In genomic region chr10:21488954-21489446, GRCh38 we compare ENCODE assay signal across 17 cellular contexts. TPM values are rescaled to one million over a fixed set of nuclear protein-coding genes. Genes with fewer than 3 reads are reported as not detected.
DNase-seq lines count a peak whose midpoint lies in the region; ATAC-seq and TF ChIP-seq lines count a peak whose summit lies in the region.
"Had no signal": no experiment of that assay in that cellular context is flagged by ENCODE, and none has a peak within 500 bp of the region (broad histone marks: within the 10 kb centered on the region; RNA-seq: fewer than 3 reads in every experiment).

No MANE protein-coding gene starts in this region.

- H3K4me3 ChIP-seq in ACC112 (ENCODE audit: low read depth, low read length): no peak overlapping the region
- no peak overlapping the region for H3K4me3 ChIP-seq in GM23248

- no peak for DNase-seq in nephron progenitor cell
- no peak for DNase-seq in NK-92 (lab: John Stamatoyannopoulos, UW; ENCODE audit: unreplicated experiment)
- DNase-seq in caudate nucleus (lab: John Stamatoyannopoulos, UW): no peak
- DNase-seq in GM23248: no peak
- no peak for DNase-seq in iPS-NIHi7 (ENCODE audit: extremely low spot score)
- DNase-seq: ACHN; CD4-positive, CD25-positive, alpha-beta regulatory T cell; DMS79; NCI-H1436; NCI-H2081 treated with DMSO at 0.1 percent for 48 hours; NCI-H526 treated with DMSO at 0.1 percent for 48 hours; NK-92 treated with Interleukin-12 subunit alpha and Interleukin-12 subunit beta, amount 100 ng/mL, for 24 hours; PC-3 had no signal

- H3K27me3 Mint-ChIP-seq in brain: no peaks in the 10 kb centered on the region
- H3K27me3 Mint-ChIP-seq in nephron progenitor cell (ENCODE audit: low read depth, poor library complexity): peaks cover 6% of the 10 kb centered on the region

- H3K9me3 ChIP-seq in GM23248 (ENCODE audit: low read depth): no peaks in the 10 kb centered on the region

- no peak for TF ChIP-seq CTCF in brain (conservative IDR thresholded peaks at IDR 0.05)
- no peak for TF ChIP-seq CTCF in nephron progenitor cell (IDR thresholded peaks at IDR 0.05)

- H3K36me3 Mint-ChIP-seq in brain (no peaks in the 10 kb centered on the region), nephron progenitor cell (ENCODE audit: low read depth) (peaks cover 5% of the 10 kb centered on the region)
- H3K36me3 Mint-ChIP-seq: CD4-positive, CD25-positive, alpha-beta regulatory T cell had no signal

- H4K20me1 ChIP-seq in GM23248 (ENCODE audit: insufficient read depth): no peaks in the 10 kb centered on the region

- H3K79me2 ChIP-seq in ACC112 (ENCODE audit: control insufficient read depth, insufficient read depth, low read length, unreplicated experiment) (no peaks in the 10 kb centered on the region), GM23248 (ENCODE audit: insufficient read depth) (no peaks in the 10 kb centered on the region)

- H3K9me3 Mint-ChIP-seq in brain (peaks cover 0 to 1% (median 0%) of the 10 kb centered on the region in 5 experiments), nephron progenitor cell (no peaks in the 10 kb centered on the region)

- H3F3A ChIP-seq in GM23248 (ENCODE audit: insufficient read depth): peaks cover 4% of the 10 kb centered on the region; the same call in 1 of the 2 replicates

- H2AFZ ChIP-seq in ACC112 (ENCODE audit: low read length, unreplicated experiment) (peak overlapping the region; percentile 81), GM23248 (no peak overlapping the region)

- H3K27ac ChIP-seq in ACC112 (ENCODE audit: low read depth, low read length) (0 out of 2 replicates have a peak overlapping the region, but pooled peaks have one; percentile 2), caudate nucleus (ENCODE audit: low read depth, low read length) (no peak overlapping the region), GM23248 (no peak overlapping the region)

- no peaks in the 10 kb centered on the region for H3K9me2 ChIP-seq in GM23248 (ENCODE audit: insufficient read depth)

- H3K4me2 ChIP-seq in GM23248 (ENCODE audit: unreplicated experiment): no peak overlapping the region

- H3K4me1 Mint-ChIP-seq in brain: peaks cover 38% of the 10 kb centered on the region
- H3K4me1 Mint-ChIP-seq in nephron progenitor cell: peaks cover 46% of the 10 kb centered on the region

- H3K9ac ChIP-seq in GM23248: no peak overlapping the region

- H3K4me3 Mint-ChIP-seq in brain (peak overlapping the region in 4 of 5 experiments; percentile 34 to 62 (median 55)), nephron progenitor cell (peak overlapping the region; percentile 26)
- H3K4me3 Mint-ChIP-seq: CD4-positive, CD25-positive, alpha-beta regulatory T cell had no signal

- H3K4me1 ChIP-seq in ACC112 (ENCODE audit: control insufficient read depth, insufficient read depth, low read length, unreplicated experiment) (peaks cover 8% of the 10 kb centered on the region), GM23248 (ENCODE audit: insufficient read depth) (no peaks in the 10 kb centered on the region)

- H3K36me3 ChIP-seq in ACC112 (ENCODE audit: insufficient read depth, low read length) (no peaks in the 10 kb centered on the region), GM23248 (ENCODE audit: low read depth) (no peaks in the 10 kb centered on the region)

- WGBS in GM23248 (ENCODE audit: low coverage in 1 of 2, low lambda C conversion rate in 2 of 2, missing lambda C conversion rate in 2 of 2), 2 experiments: 79% methylated on average over 5 of the region's 5 CpGs

- H3K27ac Mint-ChIP-seq in brain (peak overlapping the region in 3 of 5 experiments; percentile 37 to 84 (median 46)), nephron progenitor cell (peak overlapping the region; percentile 55)
- H3K27ac Mint-ChIP-seq: CD4-positive, CD25-positive, alpha-beta regulatory T cell had no signal

- H3K27me3 ChIP-seq in ACC112 (ENCODE audit: insufficient read depth, low read length): no peaks in the 10 kb centered on the region
- H3K27me3 ChIP-seq in GM23248 (replicated peaks; ENCODE audit: insufficient read depth): no peaks in the 10 kb centered on the region

- in situ Hi-C loops in GM23248 (cut with MboI): loop anchor here (25.0 kb wide), 1 partner anchor 402 kb away; no protein-coding TSS in a partner anchor

- ATAC-seq in HG03354 (IDR thresholded peaks at IDR 0.05; ENCODE audit: poor library complexity, severe bottlenecking, unreplicated experiment): peak; percentile 48
- ATAC-seq: PC-3 had no signal

RNA-seq across cellular contexts. Expression of gene SKIDA1, which starts 36.5 kb away (rescaled TPM):
- polyA plus RNA-seq in brain (ENCODE audit: insufficient read depth, low read depth, low replicate concordance) (0.46 TPM), GM23248 (2016; fragmentation: Nextera tagmentation; extraction: Ambion mirVana) (0.18 and 0.80 TPM in 2 replicates)
- not detected in 2 replicates for total RNA-seq in GM23248 (2014; rRNA removed; shearing (Covaris generic))
- total RNA-seq: HT-29 had no signal
- polyA plus RNA-seq: CD4-positive, CD25-positive, alpha-beta regulatory T cell had no signal

RNA-seq across cellular contexts. Expression of gene MLLT10, which starts 45.0 kb away (rescaled TPM):
- polyA plus RNA-seq in brain (ENCODE audit: insufficient read depth, low read depth, low replicate concordance) (17.4 TPM), GM23248 (2016; fragmentation: Nextera tagmentation; extraction: Ambion mirVana) (8.9 and 10.1 TPM in 2 replicates)
- total RNA-seq in GM23248 (2014; rRNA removed; shearing (Covaris generic)): 16.1 and 19.8 TPM in 2 replicates
